Comparison of ENCODE assay signal across 8 cellular contexts in the genomic region with DNA sequence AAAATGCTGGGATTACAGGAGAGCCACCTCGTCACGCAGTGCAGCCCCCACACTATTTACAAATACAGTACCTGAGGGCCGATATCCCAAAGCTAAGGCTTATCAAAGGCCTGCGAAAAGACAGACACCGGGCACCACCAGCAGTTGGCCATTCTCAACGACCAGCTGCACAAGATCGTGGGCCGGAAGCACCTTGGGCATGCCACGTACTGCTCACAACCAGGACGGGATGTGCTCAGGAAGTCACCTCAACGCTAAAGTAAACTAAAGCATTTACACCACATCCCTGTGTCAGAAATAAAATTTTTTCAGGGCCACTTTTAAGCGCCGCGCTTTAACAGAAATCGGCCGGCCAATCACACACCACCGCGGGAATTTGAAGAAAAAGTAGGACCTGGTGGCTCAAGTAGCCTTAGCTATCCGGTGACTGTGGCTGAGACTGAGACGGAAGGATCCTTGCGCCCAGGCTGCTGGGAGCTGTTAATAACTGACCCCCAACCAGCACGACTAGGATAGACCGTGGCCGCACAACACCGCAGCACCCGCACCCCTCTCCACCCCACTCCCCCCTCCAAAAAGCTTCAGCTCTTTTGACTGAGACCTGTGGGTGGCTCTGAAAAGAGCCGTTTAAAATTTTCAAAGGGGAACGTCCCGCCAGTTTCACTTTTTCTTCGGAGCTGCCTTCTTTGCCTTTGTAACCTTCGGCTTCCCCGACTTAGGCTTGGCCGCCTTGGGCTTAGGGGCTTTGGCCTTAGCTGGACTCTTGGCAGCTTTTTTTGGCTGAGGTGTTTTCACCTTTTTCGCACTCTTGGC.
DNase-seq lines count a peak whose midpoint lies in the region; FAIRE-seq and TF ChIP-seq lines count a peak whose summit lies in the region.

No MANE protein-coding gene starts in this region.

- DNase-seq in GDM1 (lab: John Stamatoyannopoulos, UW) = peak; percentile 71
- DNase-seq in H54 (ENCODE audit: insufficient read length, low spot score) = no peak
- DNase-seq in MV-4-11 (lab: John Stamatoyannopoulos, UW) = peak; percentile 79
- peak; percentile 84 for DNase-seq in activated CD4-positive, alpha-beta memory T cell treated with anti-CD3 and anti-CD28 coated beads for 36 hours
- DNase-seq in epithelial cell of esophagus (ENCODE audit: low read depth) = peak; percentile 67
- peak; percentile 58 for DNase-seq in stomach
- DNase-seq in NCI-H526 (lab: John Stamatoyannopoulos, UW) = no peak

- H3K9me3 Mint-ChIP-seq in activated CD4-positive, alpha-beta memory T cell treated with anti-CD3 and anti-CD28 coated beads for 36 hours = peaks cover 2% of the 10 kb centered on the region

- H3K27ac Mint-ChIP-seq in activated CD4-positive, alpha-beta memory T cell treated with anti-CD3 and anti-CD28 coated beads for 36 hours = peak overlapping the region; percentile 99

- CTCF ChIA-PET in activated CD4-positive, alpha-beta memory T cell treated with anti-CD3 and anti-CD28 coated beads for 36 hours (lab: Charles Lee) = interaction anchor here (0.9 to 2.5 kb wide), 11 partner anchors 9 to 208 kb away, joined by 3 to 21 read pairs (median 4); a partner anchor contains a TSS

- peaks cover 15% of the 10 kb centered on the region for H3K36me3 Mint-ChIP-seq in activated CD4-positive, alpha-beta memory T cell treated with anti-CD3 and anti-CD28 coated beads for 36 hours

- H3K4me1 Mint-ChIP-seq in activated CD4-positive, alpha-beta memory T cell treated with anti-CD3 and anti-CD28 coated beads for 36 hours (ENCODE audit: low read depth) = peaks cover 32% of the 10 kb centered on the region

- H3K27me3 ChIP-seq in mucosa of stomach (ENCODE audit: control insufficient read depth, insufficient read depth, low read length) = peaks cover 14% of the 10 kb centered on the region
- H3K27me3 ChIP-seq in stomach = peaks cover 4 to 95% (median 25%) of the 10 kb centered on the region in 3 donors

- peak overlapping the region; percentile 82 for H3K4me3 Mint-ChIP-seq in activated CD4-positive, alpha-beta memory T cell treated with anti-CD3 and anti-CD28 coated beads for 36 hours

- H3K27ac ChIP-seq in stomach = peak overlapping the region; percentile 84 to 91 (median 88)

- WGBS in stomach, 5 donors = 0 to 1% (median 1%) methylated on average over 34 of the region's 34 CpGs

- H3K27me3 Mint-ChIP-seq in activated CD4-positive, alpha-beta memory T cell treated with anti-CD3 and anti-CD28 coated beads for 36 hours = peaks cover 12% of the 10 kb centered on the region

- H3K36me3 ChIP-seq in mucosa of stomach (ENCODE audit: control insufficient read depth, insufficient read depth, low read length) (no peaks in the 10 kb centered on the region), stomach (no peaks in the 10 kb centered on the region)

- TF ChIP-seq POLR2A in H54 (IDR thresholded peaks at IDR 0.05; ENCODE audit: low read depth, low read length) = peak; percentile 43; the same call in 1 of the 2 replicates
- TF ChIP-seq POLR2A in stomach (IDR thresholded peaks at IDR 0.05) = no peak

- TF ChIP-seq CTCF in epithelial cell of esophagus (IDR thresholded peaks at IDR 0.05; ENCODE audit: insufficient read depth, low read depth, low read length, missing control alignments) = no peak
- no peak for TF ChIP-seq CTCF in stomach (IDR thresholded peaks at IDR 0.05)

- intact Hi-C loops in activated CD4-positive, alpha-beta memory T cell treated with anti-CD3 and anti-CD28 coated beads for 36 hours (cut with micrococcal nuclease) = loop anchor here (1.0 to 5.0 kb wide), 8 partner anchors 10 to 77 kb away; a partner anchor contains a TSS
- intact Hi-C loops in stomach (cut with DNase I; ENCODE audit: low total_unique reads) = no loop called here

- no peak for FAIRE-seq in H54 (lab: Jason Lieb, UNC)

- H3K4me1 ChIP-seq in mucosa of stomach (ENCODE audit: control insufficient read depth, insufficient read depth, low read length) = peaks cover 12% of the 10 kb centered on the region
- peaks cover 8 to 28% (median 20%) of the 10 kb centered on the region in 4 donors for H3K4me1 ChIP-seq in stomach

- no peak for TF ChIP-seq EP300 in stomach (IDR thresholded peaks at IDR 0.05)

- H3K9ac ChIP-seq in mucosa of stomach (ENCODE audit: low read length) = peak overlapping the region; percentile 87

- POLR2A ChIA-PET in activated CD4-positive, alpha-beta memory T cell treated with anti-CD3 and anti-CD28 coated beads for 36 hours (lab: Charles Lee) = interaction anchor here (0.7 to 7.1 kb wide), 41 partner anchors 10 to 1659 kb away, joined by 3 to 219 read pairs (median 5); a partner anchor contains a TSS

- H3K4me3 ChIP-seq in epithelial cell of esophagus (ENCODE audit: low read length) (peak overlapping the region; percentile 65), mucosa of stomach (ENCODE audit: low read length) (peak overlapping the region; percentile 73), stomach (peak overlapping the region; percentile 47 to 58 (median 50))

- no peaks in the 10 kb centered on the region for H3K9me3 ChIP-seq in mucosa of stomach (ENCODE audit: control insufficient read depth, low read length)
- H3K9me3 ChIP-seq in stomach = no peaks in the 10 kb centered on the region

Comparison
In these comparisons a context has a peak if more than half of its experiments do, and no peak if none do; other contexts are left out.
1. DNase-seq: peak in GDM1 (single experiment), MV-4-11 (single experiment), activated CD4-positive, alpha-beta memory T cell treated with anti-CD3 and anti-CD28 coated beads for 36 hours (single experiment), epithelial cell of esophagus (single experiment) and stomach (single experiment); none in H54 (single experiment) and NCI-H526 (0 of 2).
2. Peak in every context shown above with its lines, with median percentiles within 50 percentile points of each other: H3K4me3 ChIP-seq.